In genomic region chr2:219209236-219209635, GRCh38 we compare ENCODE assay signal across 17 cellular contexts. TPM values are rescaled to one million over a fixed set of nuclear protein-coding genes. Genes with fewer than 3 reads are reported as not detected.
DNase-seq lines count a peak whose midpoint lies in the region; ATAC-seq lines count a peak whose summit lies in the region.
"Had no signal": no experiment of that assay in that cellular context is flagged by ENCODE, and none has a peak within 500 bp of the region (broad histone marks: within the 10 kb centered on the region; RNA-seq: fewer than 3 reads in every experiment).

No MANE protein-coding gene starts in this region.

- H3K9me3 Mint-ChIP-seq in stimulated activated naive CD8-positive, alpha-beta T cell treated with anti-CD3 and anti-CD28 coated beads, Interleukin-15, Interleukin-2, amounts not matched to agents 100 ng/mL and 50 ng/mL, for 24 hours = no peaks in the 10 kb centered on the region
- peaks cover 5% of the 10 kb centered on the region for H3K9me3 Mint-ChIP-seq in activated CD8-positive, alpha-beta T cell treated with anti-CD3 and anti-CD28 coated beads, Interleukin-2, amount 10 ng/mL, durations not matched to agents 7 days and 5 days (ENCODE audit: insufficient read depth)
- H3K9me3 Mint-ChIP-seq in naive thymus-derived CD4-positive, alpha-beta T cell = peaks cover 0 to 5% (median 0%) of the 10 kb centered on the region in 11 donors

- CTCF ChIA-PET in activated CD8-positive, alpha-beta T cell treated with anti-CD3 and anti-CD28 coated beads, Interleukin-2, amount 10 ng/mL, durations not matched to agents 7 days and 5 days (lab: Charles Lee) = interaction anchor here (0.7 to 4.6 kb wide), 10 partner anchors 10 to 86 kb away, joined by 3 to 49 read pairs (median 8); partner anchors contain the start of genes ABCB6, CNPPD1, GLB1L and NHEJ1
- CTCF ChIA-PET in naive thymus-derived CD4-positive, alpha-beta T cell (lab: Charles Lee) = interaction anchor here (1.2 to 4.8 kb wide), 5 partner anchors 35 to 180 kb away, joined by 3 to 54 read pairs (median 5); partner anchors contain the start of genes CNPPD1 and NHEJ1

- H3K27ac ChIP-seq in naive thymus-derived CD4-positive, alpha-beta T cell (ENCODE audit: low read depth, low read length) = peak overlapping the region; percentile 25
- H3K27ac ChIP-seq: cardiac muscle cell, KMS-11 had no signal

- peak overlapping the region; percentile 87 for H3K27ac Mint-ChIP-seq in stimulated activated naive CD8-positive, alpha-beta T cell treated with anti-CD3 and anti-CD28 coated beads, Interleukin-15, Interleukin-2, amounts not matched to agents 100 ng/mL and 50 ng/mL, for 24 hours
- peak overlapping the region; percentile 81 for H3K27ac Mint-ChIP-seq in activated CD8-positive, alpha-beta T cell treated with anti-CD3 and anti-CD28 coated beads, Interleukin-2, amount 10 ng/mL, durations not matched to agents 7 days and 5 days
- peak overlapping the region; percentile 81 to 98 (median 90) for H3K27ac Mint-ChIP-seq in naive thymus-derived CD4-positive, alpha-beta T cell

- intact Hi-C loops in naive thymus-derived CD4-positive, alpha-beta T cell (cut with micrococcal nuclease) = loop anchor here (5.0 kb wide), 3 partner anchors 288 to 388 kb away; partner anchors contain the start of genes CHPF (in 1 of the 2), GMPPA (in 1 of the 2), STK11IP (in 1 of the 2) and TMEM198 (in 1 of the 2)

- H3K9me3 ChIP-seq in naive thymus-derived CD4-positive, alpha-beta T cell (ENCODE audit: control insufficient read depth in 2 of 3, low read length in 3 of 3) = no peaks in the 10 kb centered on the region

- no peak overlapping the region for H3K4me3 ChIP-seq in naive thymus-derived CD4-positive, alpha-beta T cell (ENCODE audit: low read length)
- H3K4me3 ChIP-seq: cardiac muscle cell, left lung had no signal

- H3K4me1 Mint-ChIP-seq in stimulated activated naive CD8-positive, alpha-beta T cell treated with anti-CD3 and anti-CD28 coated beads, Interleukin-15, Interleukin-2, amounts not matched to agents 100 ng/mL and 50 ng/mL, for 24 hours (ENCODE audit: low read depth) = peaks cover 54% of the 10 kb centered on the region
- H3K4me1 Mint-ChIP-seq in activated CD8-positive, alpha-beta T cell treated with anti-CD3 and anti-CD28 coated beads, Interleukin-2, amount 10 ng/mL, durations not matched to agents 7 days and 5 days (ENCODE audit: low read depth) = peaks cover 65% of the 10 kb centered on the region
- peaks cover 15 to 54% (median 47%) of the 10 kb centered on the region in 7 donors for H3K4me1 Mint-ChIP-seq in naive thymus-derived CD4-positive, alpha-beta T cell

- DNase-seq in stimulated activated naive CD8-positive, alpha-beta T cell treated with anti-CD3 and anti-CD28 coated beads, Interleukin-15, Interleukin-2, amounts not matched to agents 100 U/mL and 50 U/mL, for 24 hours = no peak
- DNase-seq in activated CD8-positive, alpha-beta T cell treated with anti-CD3 and anti-CD28 coated beads, Interleukin-2, amount 10 ng/mL, durations not matched to agents 7 days and 5 days = no peak
- peak in 1 of 9 donors; percentile 21 for DNase-seq in naive thymus-derived CD4-positive, alpha-beta T cell
- no peak for DNase-seq in HuH-7 (ENCODE audit: low spot score)
- no peak for DNase-seq in middle frontal gyrus (ENCODE audit: extremely low spot score, low spot score)
- DNase-seq in DMS 273 treated with DMSO at 0.1 percent for 48 hours (lab: John Stamatoyannopoulos, UW) = no peak
- DNase-seq: activated CD8-positive, alpha-beta memory T cell treated with anti-CD3 and anti-CD28 coated beads for 24 hours; DMS53; effector CD8-positive, alpha-beta T cell; left lung; NCI-H1436 treated with DMSO at 0.1 percent for 48 hours; NCI-H226; SHP77 treated with DMSO at 0.1 percent for 48 hours had no signal

- H3K36me3 ChIP-seq in naive thymus-derived CD4-positive, alpha-beta T cell (ENCODE audit: control insufficient read depth in 2 of 3, insufficient read depth in 3 of 3, low read length in 3 of 3) = peaks cover 9 to 23% (median 11%) of the 10 kb centered on the region in 3 experiments

- H3K27me3 ChIP-seq in naive thymus-derived CD4-positive, alpha-beta T cell (ENCODE audit: control insufficient read depth in 2 of 2, insufficient read depth in 2 of 2, low read length in 2 of 2) = no peaks in the 10 kb centered on the region
- H3K27me3 ChIP-seq: cardiac muscle cell, left lung had no signal

- peaks cover 45% of the 10 kb centered on the region for H3K36me3 Mint-ChIP-seq in stimulated activated naive CD8-positive, alpha-beta T cell treated with anti-CD3 and anti-CD28 coated beads, Interleukin-15, Interleukin-2, amounts not matched to agents 100 ng/mL and 50 ng/mL, for 24 hours (ENCODE audit: low read depth)
- peaks cover 54% of the 10 kb centered on the region for H3K36me3 Mint-ChIP-seq in activated CD8-positive, alpha-beta T cell treated with anti-CD3 and anti-CD28 coated beads, Interleukin-2, amount 10 ng/mL, durations not matched to agents 7 days and 5 days (ENCODE audit: low read depth)
- peaks cover 0 to 23% (median 2%) of the 10 kb centered on the region in 5 donors for H3K36me3 Mint-ChIP-seq in naive thymus-derived CD4-positive, alpha-beta T cell

- POLR2A ChIA-PET in activated CD8-positive, alpha-beta T cell treated with anti-CD3 and anti-CD28 coated beads, Interleukin-2, amount 10 ng/mL, durations not matched to agents 7 days and 5 days (lab: Charles Lee) = interaction anchor here (0.9 to 5.3 kb wide), 8 partner anchors 10 to 45 kb away, joined by 3 to 49 read pairs (median 5); partner anchors contain the start of genes ABCB6, CNPPD1, GLB1L and RETREG2
- POLR2A ChIA-PET in naive thymus-derived CD4-positive, alpha-beta T cell (lab: Charles Lee) = interaction anchor here (1.0 to 17.4 kb wide), 10 partner anchors 9 to 85 kb away, joined by 3 to 343 read pairs (median 7); partner anchors contain the start of genes ABCB6, ANKZF1, ATG9A and CNPPD1

- H3K4me3 Mint-ChIP-seq in stimulated activated naive CD8-positive, alpha-beta T cell treated with anti-CD3 and anti-CD28 coated beads, Interleukin-15, Interleukin-2, amounts not matched to agents 100 ng/mL and 50 ng/mL, for 24 hours = no peak overlapping the region
- H3K4me3 Mint-ChIP-seq in activated CD8-positive, alpha-beta T cell treated with anti-CD3 and anti-CD28 coated beads, Interleukin-2, amount 10 ng/mL, durations not matched to agents 7 days and 5 days = peak overlapping the region; percentile 86
- peak overlapping the region in 4 of 10 donors; percentile 50 to 64 (median 52) for H3K4me3 Mint-ChIP-seq in naive thymus-derived CD4-positive, alpha-beta T cell

- no peak for ATAC-seq in stimulated activated naive CD8-positive, alpha-beta T cell treated with anti-CD3 and anti-CD28 coated beads, Interleukin-15, Interleukin-2, amounts not matched to agents 100 U/mL and 50 U/mL, for 24 hours
- ATAC-seq in activated CD8-positive, alpha-beta T cell treated with anti-CD3 and anti-CD28 coated beads, Interleukin-2, amount 10 ng/mL, durations not matched to agents 7 days and 5 days = no peak
- ATAC-seq in naive thymus-derived CD4-positive, alpha-beta T cell = no peak
- ATAC-seq in GM18873 (IDR thresholded peaks at IDR 0.05; ENCODE audit: low FRiP score, unreplicated experiment) = no peak
- ATAC-seq: left lung had no signal

- peaks cover 20 to 28% of the 10 kb centered on the region in 2 donors for H3K4me1 ChIP-seq in naive thymus-derived CD4-positive, alpha-beta T cell (ENCODE audit: control insufficient read depth in 2 of 2, insufficient read depth in 2 of 2, low read length in 2 of 2)

- H3K27me3 Mint-ChIP-seq in stimulated activated naive CD8-positive, alpha-beta T cell treated with anti-CD3 and anti-CD28 coated beads, Interleukin-15, Interleukin-2, amounts not matched to agents 100 ng/mL and 50 ng/mL, for 24 hours = no peaks in the 10 kb centered on the region
- H3K27me3 Mint-ChIP-seq in activated CD8-positive, alpha-beta T cell treated with anti-CD3 and anti-CD28 coated beads, Interleukin-2, amount 10 ng/mL, durations not matched to agents 7 days and 5 days (ENCODE audit: low read depth) = no peaks in the 10 kb centered on the region
- no peaks in the 10 kb centered on the region for H3K27me3 Mint-ChIP-seq in naive thymus-derived CD4-positive, alpha-beta T cell

RNA-seq across cellular contexts. Expression of gene ZFAND2B, which starts 2.7 kb away (rescaled TPM):
- total RNA-seq in activated CD8-positive, alpha-beta T cell treated with anti-CD3 and anti-CD28 coated beads, Interleukin-2, amount 10 ng/mL, durations not matched to agents 7 days and 5 days = 10 to 100 TPM; 57.0 to 59.5 TPM
- 10 to 100 TPM; 50.1 to 79.5 (median 71.3) TPM for total RNA-seq in naive thymus-derived CD4-positive, alpha-beta T cell
- polyA plus RNA-seq in naive thymus-derived CD4-positive, alpha-beta T cell = 10 to 100 TPM; 72.4 to 90.7 TPM

RNA-seq across cellular contexts. Expression of gene ABCB6, which starts 9.5 kb away (rescaled TPM):
- total RNA-seq in activated CD8-positive, alpha-beta T cell treated with anti-CD3 and anti-CD28 coated beads, Interleukin-2, amount 10 ng/mL, durations not matched to agents 7 days and 5 days = 10 to 100 TPM; 11.6 to 11.9 TPM
- total RNA-seq in naive thymus-derived CD4-positive, alpha-beta T cell = 10 to 100 TPM in 2 of 5 experiments, 1 to 10 TPM in 3; 4.1 to 30.2 (median 8.3) TPM
- 1 to 10 TPM in 1 of 2 donors, under 1 TPM in 1; 0.66 to 3.2 TPM for polyA plus RNA-seq in naive thymus-derived CD4-positive, alpha-beta T cell

RNA-seq across cellular contexts. Expression of gene ATG9A, which starts 20.2 kb away (rescaled TPM):
- total RNA-seq in activated CD8-positive, alpha-beta T cell treated with anti-CD3 and anti-CD28 coated beads, Interleukin-2, amount 10 ng/mL, durations not matched to agents 7 days and 5 days = 10 to 100 TPM; 51.7 to 53.8 TPM
- total RNA-seq in naive thymus-derived CD4-positive, alpha-beta T cell = 10 to 100 TPM; 52.6 to 66.0 (median 60.9) TPM
- polyA plus RNA-seq in naive thymus-derived CD4-positive, alpha-beta T cell = 10 to 100 TPM; 14.0 to 40.0 TPM

RNA-seq across cellular contexts. Expression of gene ANKZF1, which starts 20.4 kb away (rescaled TPM):
- total RNA-seq in activated CD8-positive, alpha-beta T cell treated with anti-CD3 and anti-CD28 coated beads, Interleukin-2, amount 10 ng/mL, durations not matched to agents 7 days and 5 days = 100 to 1,000 TPM; 106 to 114 TPM
- total RNA-seq in naive thymus-derived CD4-positive, alpha-beta T cell = 100 to 1,000 TPM; 117 to 287 (median 169) TPM
- polyA plus RNA-seq in naive thymus-derived CD4-positive, alpha-beta T cell = 10 to 100 TPM; 29.7 to 61.4 TPM

RNA-seq across cellular contexts. Expression of gene RETREG2, which starts 31.2 kb away (rescaled TPM):
- total RNA-seq in activated CD8-positive, alpha-beta T cell treated with anti-CD3 and anti-CD28 coated beads, Interleukin-2, amount 10 ng/mL, durations not matched to agents 7 days and 5 days = 100 to 1,000 TPM; 104 to 111 TPM
- total RNA-seq in naive thymus-derived CD4-positive, alpha-beta T cell = 100 to 1,000 TPM in 2 of 5 experiments, 10 to 100 TPM in 3; 70.2 to 124 (median 90.9) TPM
- 10 to 100 TPM; 58.5 to 62.4 TPM for polyA plus RNA-seq in naive thymus-derived CD4-positive, alpha-beta T cell
